2 cellular contexts compared by ENCODE assay signal in the genomic region with DNA sequence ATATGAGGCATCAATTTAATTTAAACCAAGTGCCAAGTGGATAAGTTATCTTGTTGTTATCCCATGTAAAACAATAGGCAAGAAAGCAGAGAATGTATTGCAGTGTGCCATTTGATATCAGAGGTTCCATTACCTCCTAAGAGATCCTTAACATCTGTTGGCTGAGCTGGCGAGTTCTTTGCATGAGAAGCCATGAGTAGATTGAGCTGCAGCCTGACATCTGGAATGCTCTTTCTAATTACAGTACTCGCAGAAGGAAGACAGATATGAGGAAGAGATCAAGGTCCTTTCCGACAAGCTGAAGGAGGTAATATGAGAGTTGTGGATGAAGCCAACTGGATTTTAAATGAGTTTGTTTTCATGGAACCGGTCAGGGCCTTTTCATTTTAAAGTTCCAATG.
TF ChIP-seq lines count a peak whose summit lies in the region.

No MANE protein-coding gene starts in this region.

TF ChIP-seq in SK-N-SH, 30 proteins besides CTCF, POLR2A, EP300 and RAD21:
- TF ChIP-seq ELF1 (IDR thresholded peaks at IDR 0.05): no peak
- TF ChIP-seq, protein P1, sequence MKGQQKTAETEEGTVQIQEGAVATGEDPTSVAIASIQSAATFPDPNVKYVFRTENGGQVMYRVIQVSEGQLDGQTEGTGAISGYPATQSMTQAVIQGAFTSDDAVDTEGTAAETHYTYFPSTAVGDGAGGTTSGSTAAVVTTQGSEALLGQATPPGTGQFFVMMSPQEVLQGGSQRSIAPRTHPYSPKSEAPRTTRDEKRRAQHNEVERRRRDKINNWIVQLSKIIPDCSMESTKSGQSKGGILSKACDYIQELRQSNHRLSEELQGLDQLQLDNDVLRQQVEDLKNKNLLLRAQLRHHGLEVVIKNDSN (IDR thresholded peaks at IDR 0.05; ENCODE audit: borderline replicate concordance, low read depth): no peak
- no peak for TF ChIP-seq RXRA (IDR thresholded peaks at IDR 0.05; ENCODE audit: borderline replicate concordance, low read depth)
- no peak for TF ChIP-seq FOXM1 (IDR thresholded peaks at IDR 0.05; ENCODE audit: low read depth)
- TF ChIP-seq NFIC (IDR thresholded peaks at IDR 0.05; ENCODE audit: borderline replicate concordance): no peak
- no peak for TF ChIP-seq RFX5 (IDR thresholded peaks at IDR 0.05; ENCODE audit: low read length)
- TF ChIP-seq YY1 (IDR thresholded peaks at IDR 0.05; ENCODE audit: low read depth): no peak
- no peak for TF ChIP-seq CHD2 (IDR thresholded peaks at IDR 0.05; ENCODE audit: low read length, partially characterized antibody)
- TF ChIP-seq TAF1 (IDR thresholded peaks at IDR 0.05; ENCODE audit: borderline replicate concordance, low read depth, low read length): no peak
- TF ChIP-seq RCOR1 (IDR thresholded peaks at IDR 0.05; ENCODE audit: low read length): no peak
- TF ChIP-seq TCF12 (IDR thresholded peaks at IDR 0.05): no peak
- TF ChIP-seq POLR2AphosphoS5 (IDR thresholded peaks at IDR 0.05; ENCODE audit: low read depth, low read length): no peak
- TF ChIP-seq TEAD4 (IDR thresholded peaks at IDR 0.05; ENCODE audit: borderline replicate concordance, insufficient read depth): no peak
TF ChIP-seq in SK-N-SH: peak in this region for 0.

TF ChIP-seq in SK-N-SH treated with all-trans-retinoic acid at 6 μM for 48 hours, 23 proteins besides CTCF, POLR2A, EP300 and RAD21:
- TF ChIP-seq ZNF565 (CRISPR knock-in tag; conservative IDR thresholded peaks at IDR 0.05; ENCODE audit: low read depth): no peak
- TF ChIP-seq, protein P2, sequence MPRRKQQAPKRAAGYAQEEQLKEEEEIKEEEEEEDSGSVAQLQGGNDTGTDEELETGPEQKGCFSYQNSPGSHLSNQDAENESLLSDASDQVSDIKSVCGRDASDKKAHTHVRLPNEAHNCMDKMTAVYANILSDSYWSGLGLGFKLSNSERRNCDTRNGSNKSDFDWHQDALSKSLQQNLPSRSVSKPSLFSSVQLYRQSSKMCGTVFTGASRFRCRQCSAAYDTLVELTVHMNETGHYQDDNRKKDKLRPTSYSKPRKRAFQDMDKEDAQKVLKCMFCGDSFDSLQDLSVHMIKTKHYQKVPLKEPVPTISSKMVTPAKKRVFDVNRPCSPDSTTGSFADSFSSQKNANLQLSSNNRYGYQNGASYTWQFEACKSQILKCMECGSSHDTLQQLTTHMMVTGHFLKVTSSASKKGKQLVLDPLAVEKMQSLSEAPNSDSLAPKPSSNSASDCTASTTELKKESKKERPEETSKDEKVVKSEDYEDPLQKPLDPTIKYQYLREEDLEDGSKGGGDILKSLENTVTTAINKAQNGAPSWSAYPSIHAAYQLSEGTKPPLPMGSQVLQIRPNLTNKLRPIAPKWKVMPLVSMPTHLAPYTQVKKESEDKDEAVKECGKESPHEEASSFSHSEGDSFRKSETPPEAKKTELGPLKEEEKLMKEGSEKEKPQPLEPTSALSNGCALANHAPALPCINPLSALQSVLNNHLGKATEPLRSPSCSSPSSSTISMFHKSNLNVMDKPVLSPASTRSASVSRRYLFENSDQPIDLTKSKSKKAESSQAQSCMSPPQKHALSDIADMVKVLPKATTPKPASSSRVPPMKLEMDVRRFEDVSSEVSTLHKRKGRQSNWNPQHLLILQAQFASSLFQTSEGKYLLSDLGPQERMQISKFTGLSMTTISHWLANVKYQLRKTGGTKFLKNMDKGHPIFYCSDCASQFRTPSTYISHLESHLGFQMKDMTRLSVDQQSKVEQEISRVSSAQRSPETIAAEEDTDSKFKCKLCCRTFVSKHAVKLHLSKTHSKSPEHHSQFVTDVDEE (CRISPR knock-in tag; IDR thresholded peaks at IDR 0.05): no peak
- TF ChIP-seq, protein P3, sequence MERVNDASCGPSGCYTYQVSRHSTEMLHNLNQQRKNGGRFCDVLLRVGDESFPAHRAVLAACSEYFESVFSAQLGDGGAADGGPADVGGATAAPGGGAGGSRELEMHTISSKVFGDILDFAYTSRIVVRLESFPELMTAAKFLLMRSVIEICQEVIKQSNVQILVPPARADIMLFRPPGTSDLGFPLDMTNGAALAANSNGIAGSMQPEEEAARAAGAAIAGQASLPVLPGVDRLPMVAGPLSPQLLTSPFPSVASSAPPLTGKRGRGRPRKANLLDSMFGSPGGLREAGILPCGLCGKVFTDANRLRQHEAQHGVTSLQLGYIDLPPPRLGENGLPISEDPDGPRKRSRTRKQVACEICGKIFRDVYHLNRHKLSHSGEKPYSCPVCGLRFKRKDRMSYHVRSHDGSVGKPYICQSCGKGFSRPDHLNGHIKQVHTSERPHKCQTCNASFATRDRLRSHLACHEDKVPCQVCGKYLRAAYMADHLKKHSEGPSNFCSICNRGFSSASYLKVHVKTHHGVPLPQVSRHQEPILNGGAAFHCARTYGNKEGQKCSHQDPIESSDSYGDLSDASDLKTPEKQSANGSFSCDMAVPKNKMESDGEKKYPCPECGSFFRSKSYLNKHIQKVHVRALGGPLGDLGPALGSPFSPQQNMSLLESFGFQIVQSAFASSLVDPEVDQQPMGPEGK (CRISPR knock-in tag; IDR thresholded peaks at IDR 0.05; ENCODE audit: borderline replicate concordance): no peak
- TF ChIP-seq ZC3H10 (CRISPR knock-in tag; IDR thresholded peaks at IDR 0.05): no peak
- TF ChIP-seq ZNF70 (CRISPR knock-in tag; IDR thresholded peaks at IDR 0.05): no peak
- no peak for TF ChIP-seq ARNTL (CRISPR knock-in tag; IDR thresholded peaks at IDR 0.05; ENCODE audit: borderline replicate concordance, low read depth)
